In the genomic region with DNA sequence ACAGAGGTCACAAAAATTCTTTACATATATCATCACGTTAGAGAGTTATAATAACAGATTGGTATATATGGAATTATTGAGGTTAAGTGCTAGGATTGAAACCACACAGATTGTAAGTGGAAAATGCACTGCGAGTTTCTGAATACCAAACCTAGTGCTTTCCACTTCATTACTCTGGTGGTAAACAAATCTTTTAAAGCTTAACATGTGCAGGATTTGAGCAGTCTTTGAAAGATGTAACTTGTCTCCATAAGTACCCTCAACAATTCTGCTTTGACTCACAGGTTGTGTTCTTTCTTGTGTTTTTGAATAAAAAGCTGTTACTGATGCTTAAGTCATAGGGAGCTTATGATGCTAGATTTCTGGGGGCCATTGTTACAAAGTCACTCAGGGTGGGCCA, we compare ENCODE assay signal across 23 cellular contexts.
DNase-seq lines count a peak whose midpoint lies in the region; ATAC-seq, FAIRE-seq and TF ChIP-seq lines count a peak whose summit lies in the region.
"Had no signal": no experiment of that assay in that cellular context is flagged by ENCODE, and none has a peak within 500 bp of the region (broad histone marks: within the 10 kb centered on the region; RNA-seq: fewer than 3 reads in every experiment).

No MANE protein-coding gene starts in this region.

- H3K36me3 ChIP-seq in MG63: no peaks in the 10 kb centered on the region
- H3K36me3 ChIP-seq: HAP-1 had no signal

- in situ Hi-C loops in astrocyte of the cerebellum (cut with HindIII; ENCODE audit: low sequenced_read_pairs): no loop called here

- no peak for TF ChIP-seq CTCF in astrocyte of the cerebellum (IDR thresholded peaks at IDR 0.05; ENCODE audit: low read depth, low read length, missing control alignments)

- no peak for ATAC-seq in HG02571 (IDR thresholded peaks at IDR 0.05; ENCODE audit: unreplicated experiment)
- ATAC-seq: A549, GM23338 had no signal

- DNase-seq in M059J (ENCODE audit: low read depth) (peak; percentile 32), astrocyte of the cerebellum (ENCODE audit: low read depth) (peak; percentile 71), glomerular visceral epithelial cell (ENCODE audit: extremely low spot score) (peak; percentile 44), renal cortical epithelial cell (ENCODE audit: low read depth) (peak; percentile 77), MG63 (no peak), GM19240 (ENCODE audit: insufficient read length, low spot score) (no peak), H54 (ENCODE audit: insufficient read length, low spot score) (no peak)
- DNase-seq: 8988T; ACHN; AML-193; C1 segment of cervical spinal cord; CD4-positive, alpha-beta memory T cell; COR-L47; DMS153; DND-41; HFFc6 had no signal

- H3K4me3 ChIP-seq in astrocyte of the cerebellum (ENCODE audit: low read depth, low read length): no peak overlapping the region
- H3K4me3 ChIP-seq in MG63: no peak overlapping the region
- H3K4me3 ChIP-seq: A549, GM23338, HAP-1 had no signal

- no peak for FAIRE-seq in H54 (lab: Jason Lieb, UNC)
- FAIRE-seq: A549, G401.6, GM12892, GM19239 had no signal

- H3K9me3 ChIP-seq in MG63: no peaks in the 10 kb centered on the region
- H3K9me3 ChIP-seq: A549, HAP-1 had no signal

- TF ChIP-seq POLR2A in H54 (IDR thresholded peaks at IDR 0.05; ENCODE audit: low read depth, low read length): no peak

- no peaks in the 10 kb centered on the region for H3K27me3 ChIP-seq in MG63

Comparison
In these comparisons a context has a peak if more than half of its experiments do, and no peak if none do; other contexts are left out.
1. DNase-seq: peak in M059J (single experiment), astrocyte of the cerebellum (single experiment), glomerular visceral epithelial cell (single experiment) and renal cortical epithelial cell (single experiment); none in MG63 (single experiment), GM19240 (single experiment) and H54 (single experiment).